Comparison of ENCODE assay signal across 9 cellular contexts in genomic region chr13:109412232-109412935, GRCh38.
DNase-seq lines count a peak whose midpoint lies in the region; ATAC-seq and TF ChIP-seq lines count a peak whose summit lies in the region.
"Had no signal": no experiment of that assay in that cellular context is flagged by ENCODE, and none has a peak within 500 bp of the region (broad histone marks: within the 10 kb centered on the region; RNA-seq: fewer than 3 reads in every experiment).

No MANE protein-coding gene starts in this region.

- H3K27ac ChIP-seq in colonic mucosa (no peak overlapping the region), prostate gland (no peak overlapping the region), sigmoid colon (peak overlapping the region in 1 of 4 donors; percentile 40)

- TF ChIP-seq POLR2A in prostate gland (IDR thresholded peaks at IDR 0.05) (no peak), sigmoid colon (IDR thresholded peaks at IDR 0.05) (no peak)

- H3K4me1 Mint-ChIP-seq in mesothelial cell of epicardium: peaks cover 37% of the 10 kb centered on the region
- H3K4me1 Mint-ChIP-seq in stimulated activated memory B cell treated with anti-CD40 and anti-IgM and Interleukin-4, amounts not matched to agents 10 μg/mL and 1 μg/mL and 100 μg/mL, for 72 hours: no peaks in the 10 kb centered on the region
- H3K4me1 Mint-ChIP-seq: central memory CD8-positive, alpha-beta T cell had no signal

- peak overlapping the region; percentile 84 for H3K27ac Mint-ChIP-seq in mesothelial cell of epicardium
- no peak overlapping the region for H3K27ac Mint-ChIP-seq in stimulated activated memory B cell treated with anti-CD40 and anti-IgM and Interleukin-4, amounts not matched to agents 10 μg/mL and 1 μg/mL and 100 μg/mL, for 72 hours

- in situ Hi-C loops in G401 (cut with HindIII; ENCODE audit: low sequenced_read_pairs): no loop called here

- H3K9me3 ChIP-seq in colonic mucosa (no peaks in the 10 kb centered on the region), prostate gland (no peaks in the 10 kb centered on the region), sigmoid colon (no peaks in the 10 kb centered on the region)

- no peaks in the 10 kb centered on the region for H3K36me3 Mint-ChIP-seq in mesothelial cell of epicardium
- no peaks in the 10 kb centered on the region for H3K36me3 Mint-ChIP-seq in stimulated activated memory B cell treated with anti-CD40 and anti-IgM and Interleukin-4, amounts not matched to agents 10 μg/mL and 1 μg/mL and 100 μg/mL, for 72 hours

- peak overlapping the region in 1 of 2 donors; percentile 35 for H3K9ac ChIP-seq in colonic mucosa (ENCODE audit: low read depth in 2 of 2, low read length in 2 of 2)

- ATAC-seq in stimulated activated memory B cell treated with anti-CD40 and anti-IgM and Interleukin-4, amounts not matched to agents 10 μg/mL and 1 μg/mL and 100 μg/mL, for 72 hours: no peak

- WGBS in prostate gland: 26% methylated on average over 15 of the region's 15 CpGs
- WGBS in sigmoid colon, 2 donors: 14 to 31% methylated on average over 15 of the region's 15 CpGs

- peak overlapping the region; percentile 26 for H3K4me3 Mint-ChIP-seq in mesothelial cell of epicardium
- H3K4me3 Mint-ChIP-seq in stimulated activated memory B cell treated with anti-CD40 and anti-IgM and Interleukin-4, amounts not matched to agents 10 μg/mL and 1 μg/mL and 100 μg/mL, for 72 hours: no peak overlapping the region
- H3K4me3 Mint-ChIP-seq: central memory CD8-positive, alpha-beta T cell had no signal

- TF ChIP-seq EP300 in sigmoid colon (IDR thresholded peaks at IDR 0.05): no peak

- H3K36me3 ChIP-seq in colonic mucosa (no peaks in the 10 kb centered on the region), prostate gland (no peaks in the 10 kb centered on the region), sigmoid colon (no peaks in the 10 kb centered on the region)

- no peaks in the 10 kb centered on the region for H3K27me3 ChIP-seq in colonic mucosa
- H3K27me3 ChIP-seq in prostate gland (replicated peaks; ENCODE audit: insufficient read depth): no peaks in the 10 kb centered on the region
- H3K27me3 ChIP-seq in sigmoid colon: no peaks in the 10 kb centered on the region

- H3K4me3 ChIP-seq in colonic mucosa (no peak overlapping the region), prostate gland (no peak overlapping the region), sigmoid colon (peak overlapping the region in 2 of 4 donors; percentile 10 to 17)

- peaks cover 5% of the 10 kb centered on the region for H3K9me3 Mint-ChIP-seq in mesothelial cell of epicardium
- H3K9me3 Mint-ChIP-seq in stimulated activated memory B cell treated with anti-CD40 and anti-IgM and Interleukin-4, amounts not matched to agents 10 μg/mL and 1 μg/mL and 100 μg/mL, for 72 hours: peaks cover 5% of the 10 kb centered on the region

- H3K4me1 ChIP-seq in colonic mucosa (no peaks in the 10 kb centered on the region), prostate gland (replicated peaks) (no peaks in the 10 kb centered on the region), sigmoid colon (peaks cover 0 to 14% (median 5%) of the 10 kb centered on the region in 4 donors)

- H3K27me3 Mint-ChIP-seq in mesothelial cell of epicardium (ENCODE audit: low read depth): no peaks in the 10 kb centered on the region
- no peaks in the 10 kb centered on the region for H3K27me3 Mint-ChIP-seq in stimulated activated memory B cell treated with anti-CD40 and anti-IgM and Interleukin-4, amounts not matched to agents 10 μg/mL and 1 μg/mL and 100 μg/mL, for 72 hours
- H3K27me3 Mint-ChIP-seq: central memory CD8-positive, alpha-beta T cell had no signal

- DNase-seq in G401 (ENCODE audit: low spot score) (peak; percentile 58), NCI-H524 treated with DMSO at 0.1 percent for 48 hours (lab: John Stamatoyannopoulos, UW) (peak; percentile 33), colonic mucosa (peak; percentile 26), mesothelial cell of epicardium (ENCODE audit: low spot score in 2 of 2, unreplicated experiment in 2 of 2) (peak in 1 of 2 experiments; percentile 66), CD1c-positive myeloid dendritic cell (ENCODE audit: extremely low spot score) (no peak), prostate gland (ENCODE audit: low spot score) (no peak), sigmoid colon (no peak)

- intact Hi-C loops in colonic mucosa (cut with DNase I): no loop called here
- intact Hi-C loops in prostate gland (cut with DNase I): no loop called here
- intact Hi-C loops in sigmoid colon (cut with DNase I): no loop called here

- no peak for TF ChIP-seq CTCF in colonic mucosa (IDR thresholded peaks at IDR 0.05)
- no peak for TF ChIP-seq CTCF in mesothelial cell of epicardium (IDR thresholded peaks at IDR 0.05; ENCODE audit: unreplicated experiment)
- TF ChIP-seq CTCF in prostate gland (IDR thresholded peaks at IDR 0.05): no peak
- TF ChIP-seq CTCF in sigmoid colon (IDR thresholded peaks at IDR 0.05): no peak

Comparison
In these comparisons a context has a peak if more than half of its experiments do, and no peak if none do; other contexts are left out.
1. DNase-seq: peak in G401 (single experiment), NCI-H524 treated with DMSO at 0.1 percent for 48 hours (single experiment) and colonic mucosa (single experiment); none in CD1c-positive myeloid dendritic cell (single experiment), prostate gland (single experiment) and sigmoid colon (single experiment).